ENCODE assay signal across 8 cellular contexts in the genomic region with DNA sequence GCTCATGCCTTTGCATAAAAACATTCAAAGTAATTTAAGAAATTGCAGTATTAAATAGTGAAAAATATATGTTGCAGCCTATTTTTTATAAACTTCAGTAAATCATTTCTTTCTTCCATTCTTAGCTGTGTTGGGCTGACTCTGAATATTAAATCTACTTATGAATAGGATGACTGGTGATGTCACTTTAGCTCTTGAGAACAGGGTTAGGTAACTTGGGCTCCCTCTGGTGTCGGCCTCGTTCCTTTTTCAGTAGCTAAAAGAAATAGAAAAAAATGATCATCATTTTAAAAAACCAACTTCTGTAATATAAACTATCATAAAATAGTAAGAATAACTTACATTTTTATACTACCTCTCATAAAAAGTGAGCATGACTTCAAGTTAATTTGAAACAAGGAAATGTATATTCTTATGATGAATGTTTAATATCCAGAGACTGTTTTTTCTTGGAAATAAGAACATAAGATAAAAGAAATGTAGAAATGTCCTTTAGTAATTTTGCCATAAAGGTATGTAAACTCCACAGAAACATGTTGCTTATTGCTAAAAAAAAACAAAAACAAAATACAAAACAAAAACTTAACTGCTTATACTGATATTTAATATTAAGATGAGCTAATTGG. TPM values are rescaled to one million over a fixed set of nuclear protein-coding genes. Genes with fewer than 3 reads are reported as not detected.
A peak's percentile ranks its signal among the peaks of the same experiment; 100 is the strongest.
DNase-seq lines count a peak whose midpoint lies in the region; ATAC-seq, FAIRE-seq and TF ChIP-seq lines count a peak whose summit lies in the region.

No MANE protein-coding gene starts in this region.

- H3K27me3 ChIP-seq in PC-3 (ENCODE audit: low read length), result no peaks in the 10 kb centered on the region

- POLR2A ChIA-PET in PC-3 (lab: Charles Lee; ENCODE audit: unreplicated experiment), result no interaction called here

- no peaks in the 10 kb centered on the region for H3K36me3 Mint-ChIP-seq in mesothelial cell of epicardium

- intact Hi-C loops in PC-3 (cut with micrococcal nuclease), result no loop called here

- no peaks in the 10 kb centered on the region for H3K36me3 ChIP-seq in PC-3 (ENCODE audit: low read depth, low read length)

- H3K79me2 ChIP-seq in PC-3 (ENCODE audit: low read length), result no peaks in the 10 kb centered on the region

- H3K4me1 Mint-ChIP-seq in mesothelial cell of epicardium, result peaks cover 10% of the 10 kb centered on the region

- no peaks in the 10 kb centered on the region for H3K9me2 ChIP-seq in PC-3 (replicated peaks; ENCODE audit: low read length)

- H3K4me2 ChIP-seq in PC-3 (ENCODE audit: low read length), result no peak overlapping the region

- BruUV-seq in PC-3 (replicated peaks; lab: Mats Ljungman, UMichigan), result no TSS peak

- no peak overlapping the region for H2AFZ ChIP-seq in PC-3 (ENCODE audit: low read length)

- no peaks in the 10 kb centered on the region for H3K27me3 Mint-ChIP-seq in mesothelial cell of epicardium (ENCODE audit: low read depth)

- peak; percentile 70 for ATAC-seq in PC-3
- no peak for ATAC-seq in HG02840 (IDR thresholded peaks at IDR 0.05; ENCODE audit: low FRiP score, unreplicated experiment)
- ATAC-seq in GM21423 (IDR thresholded peaks at IDR 0.05; ENCODE audit: unreplicated experiment), result no peak

- no peak overlapping the region for H3K4me3 Mint-ChIP-seq in mesothelial cell of epicardium

- no peaks in the 10 kb centered on the region for H3K4me1 ChIP-seq in PC-3 (ENCODE audit: insufficient read depth, low read length)

- H3K9me3 Mint-ChIP-seq in mesothelial cell of epicardium, result no peaks in the 10 kb centered on the region

- H4K20me1 ChIP-seq in PC-3 (ENCODE audit: low read length), result no peaks in the 10 kb centered on the region

- CTCF ChIA-PET in PC-3 (lab: Charles Lee), result interaction anchor here (0.7 to 1.0 kb wide), 3 partner anchors 27 to 1792 kb away, joined by 3 to 6 read pairs (median 3); partner anchors contain the start of gene NCAM2

- peak; percentile 89 for FAIRE-seq in G401.6 (lab: Jason Lieb, UNC)

- DNase-seq in PC-3, result peak; percentile 62
- DNase-seq in dedifferentiated amniotic fluid mesenchymal stem cell (ENCODE audit: extremely low spot score), result peak; percentile 61
- peak in 1 of 2 experiments; percentile 50 for DNase-seq in mesothelial cell of epicardium (ENCODE audit: low spot score in 2 of 2, unreplicated experiment in 2 of 2)
- no peak for DNase-seq in activated CD8-positive, alpha-beta memory T cell treated with anti-CD3 and anti-CD28 coated beads, Interleukin-2, amount 50 U/mL, for 4 hours

- TF ChIP-seq EP300 in Ishikawa (IDR thresholded peaks at IDR 0.05; ENCODE audit: borderline replicate concordance), result no peak

- no peak overlapping the region for H3K27ac ChIP-seq in PC-3 (ENCODE audit: low read length)

- TF ChIP-seq CTCF in PC-3 (conservative IDR thresholded peaks at IDR 0.05; ENCODE audit: low read depth, low read length) (peak; percentile 72), mesothelial cell of epicardium (IDR thresholded peaks at IDR 0.05; ENCODE audit: unreplicated experiment) (peak; percentile 41)

- H3K9ac ChIP-seq in PC-3 (ENCODE audit: low read length), result no peak overlapping the region

- H3K27ac Mint-ChIP-seq in mesothelial cell of epicardium, result no peak overlapping the region

- no peak overlapping the region for H3K4me3 ChIP-seq in PC-3 (ENCODE audit: low read length)

- H3F3A ChIP-seq in PC-3 (ENCODE audit: low read length, unreplicated experiment), result no peaks in the 10 kb centered on the region

- peak; percentile 25; the same call in 1 of the 2 replicates for TF ChIP-seq RAD21 in Ishikawa (IDR thresholded peaks at IDR 0.05; ENCODE audit: low read depth)

- H3K9me3 ChIP-seq in PC-3 (ENCODE audit: low read length), result no peaks in the 10 kb centered on the region

TF ChIP-seq in Ishikawa, 13 proteins besides CTCF, POLR2A, EP300 and RAD21:
- no peak for TF ChIP-seq YY1 (IDR thresholded peaks at IDR 0.05; ENCODE audit: low read depth)
- TF ChIP-seq CREB1 (IDR thresholded peaks at IDR 0.05; ENCODE audit: low read depth), result no peak
- TF ChIP-seq TAF1 (IDR thresholded peaks at IDR 0.05; ENCODE audit: low read depth), result no peak
- no peak for TF ChIP-seq ZBTB7A (IDR thresholded peaks at IDR 0.05; ENCODE audit: low read depth)
- TF ChIP-seq EGR1 (IDR thresholded peaks at IDR 0.05), result no peak
- no peak for TF ChIP-seq MAX (IDR thresholded peaks at IDR 0.05)
- no peak for TF ChIP-seq NFIC (IDR thresholded peaks at IDR 0.05)
- no peak for TF ChIP-seq TCF12 (IDR thresholded peaks at IDR 0.05; ENCODE audit: low read depth)

RNA-seq across cellular contexts. Expression of gene NCAM2, which starts 26.8 kb away (rescaled TPM):
- 0.12 and 2.4 TPM in 2 replicates for total RNA-seq in PC-3 (2014; rRNA removed)
- total RNA-seq in mesothelial cell of epicardium, result 31.3 to 34.0 TPM (median 33.8 TPM) in 3 replicates
